ENCODE assay signal across 17 cellular contexts in the genomic region with DNA sequence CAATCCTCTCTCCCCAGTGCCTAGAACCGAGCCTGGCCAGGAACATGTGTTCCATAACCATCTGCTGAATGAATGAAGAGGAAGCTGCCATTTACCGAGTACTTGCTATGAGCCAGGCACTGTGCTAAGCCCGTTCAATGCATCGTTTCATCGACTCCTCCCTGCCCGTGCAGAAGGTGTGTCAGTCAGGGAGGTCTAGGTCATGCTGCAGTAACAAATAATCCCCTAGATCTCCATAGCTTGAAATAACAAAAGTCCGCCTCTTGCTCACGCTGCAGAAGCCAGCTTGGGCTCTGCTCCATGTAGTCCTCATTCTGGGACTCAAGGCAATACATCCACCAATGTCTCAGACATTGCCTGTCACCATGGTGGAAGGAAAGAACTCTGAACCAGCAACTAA.
DNase-seq lines count a peak whose midpoint lies in the region; ATAC-seq, FAIRE-seq and TF ChIP-seq lines count a peak whose summit lies in the region.
"Had no signal": no experiment of that assay in that cellular context is flagged by ENCODE, and none has a peak within 500 bp of the region (broad histone marks: within the 10 kb centered on the region; RNA-seq: fewer than 3 reads in every experiment).

No MANE protein-coding gene starts in this region.

- CTCF ChIA-PET in IMR-90 (lab: Yijun Ruan, JAX) = interaction anchor here (0.6 to 0.8 kb wide), 3 partner anchors 9 to 133 kb away, joined by 3 to 4 read pairs (median 3); no protein-coding TSS in a partner anchor

- no peak overlapping the region for H2BK5ac ChIP-seq in IMR-90 (ENCODE audit: low read depth, low read length, poor library complexity, severe bottlenecking)

- no peak overlapping the region for H3K56ac ChIP-seq in IMR-90 (ENCODE audit: extremely low read depth, insufficient read depth, low read length)

- no peaks in the 10 kb centered on the region for H3K36me3 ChIP-seq in IMR-90 (ENCODE audit: control insufficient read depth, insufficient read depth, low read length)
- H3K36me3 ChIP-seq in astrocyte (ENCODE audit: insufficient read depth, low read length) = no peaks in the 10 kb centered on the region
- H3K36me3 ChIP-seq in sigmoid colon = no peaks in the 10 kb centered on the region
- H3K36me3 ChIP-seq in HAP-1 (replicated peaks) = no peaks in the 10 kb centered on the region

- intact Hi-C loops in left ventricle myocardium superior (cut with micrococcal nuclease) (loop anchor here (10.0 kb wide), 1 partner anchor 68 kb away; no protein-coding TSS in a partner anchor), Right ventricle myocardium superior (cut with DNase I) (loop anchor here (10.0 kb wide), 1 partner anchor 378 kb away; no protein-coding TSS in a partner anchor), IMR-90 (cut with micrococcal nuclease) (loop anchor here (10.0 kb wide), 1 partner anchor 108 kb away; no protein-coding TSS in a partner anchor), sigmoid colon (cut with DNase I) (no loop called here)

- H3K9me3 Mint-ChIP-seq in astrocyte (ENCODE audit: unreplicated experiment) = peaks cover 24% of the 10 kb centered on the region

- peaks cover 12% of the 10 kb centered on the region for H3K36me3 Mint-ChIP-seq in astrocyte (ENCODE audit: low read depth, unreplicated experiment)
- H3K36me3 Mint-ChIP-seq: CD4-positive, CD25-positive, alpha-beta regulatory T cell had no signal

- peaks cover 7% of the 10 kb centered on the region; the same call in 1 of the 2 replicates for H3K27me3 ChIP-seq in IMR-90 (ENCODE audit: control insufficient read depth, insufficient read depth, low read length)
- peaks cover 3% of the 10 kb centered on the region for H3K27me3 ChIP-seq in astrocyte (ENCODE audit: insufficient read depth, low read length)
- no peaks in the 10 kb centered on the region for H3K27me3 ChIP-seq in sigmoid colon
- H3K27me3 ChIP-seq in HAP-1 (ENCODE audit: low read depth) = no peaks in the 10 kb centered on the region

- no peak for ATAC-seq in left ventricle myocardium superior
- ATAC-seq in Right ventricle myocardium superior (ENCODE audit: poor library complexity) = no peak
- no peak for ATAC-seq in IMR-90 (ENCODE audit: low read depth)

- 100% methylated on average over 1 of the region's 8 CpGs; no CpG with 5 or more reads in 1 of the 2 experiments for WGBS in IMR-90 (ENCODE audit: extremely low coverage in 2 of 2, insufficient read length in 1 of 2), 2 experiments
- WGBS in sigmoid colon, 2 donors = 89% methylated on average over 8 of the region's 8 CpGs

- H3K4me3 ChIP-seq in IMR-90 (ENCODE audit: insufficient read depth, low read depth, low read length) (no peak overlapping the region), astrocyte (ENCODE audit: insufficient read depth, low read depth, low read length) (no peak overlapping the region), sigmoid colon (no peak overlapping the region), HAP-1 (no peak overlapping the region)

- H4K91ac ChIP-seq in IMR-90 (ENCODE audit: insufficient read depth, low read depth, low read length) = no peak overlapping the region

- no peak for TF ChIP-seq EP300 in sigmoid colon (IDR thresholded peaks at IDR 0.05)

- H3K4ac ChIP-seq in IMR-90 (ENCODE audit: low read depth, low read length) = no peak overlapping the region; the same call in 1 of the 2 replicates

- no peak overlapping the region for H4K5ac ChIP-seq in IMR-90 (ENCODE audit: low read depth, low read length)

- H3K27ac Mint-ChIP-seq in astrocyte (ENCODE audit: unreplicated experiment) = peak overlapping the region; percentile 80
- H3K27ac Mint-ChIP-seq: CD4-positive, CD25-positive, alpha-beta regulatory T cell; HFFc6 had no signal

- H3K27ac ChIP-seq in IMR-90 (ENCODE audit: insufficient read depth, low read length) (no peak overlapping the region), astrocyte (ENCODE audit: low read depth, low read length) (no peak overlapping the region), sigmoid colon (peak overlapping the region in 3 of 4 donors; percentile 56 to 90 (median 58))

- BruUV-seq in IMR-90 (replicated peaks; lab: Mats Ljungman, UMichigan) = no TSS peak

- peaks cover 0 to 4% of the 10 kb centered on the region in 2 experiments; a peak in 1 of 4 replicates for H3K79me1 ChIP-seq in IMR-90 (ENCODE audit: low read depth in 1 of 2, low read length in 2 of 2)

- H4K8ac ChIP-seq in IMR-90 (ENCODE audit: low read depth in 2 of 2, low read length in 2 of 2) = no peak overlapping the region

- peak overlapping the region; percentile 20; the same call in 1 of the 2 replicates for H2BK20ac ChIP-seq in IMR-90 (ENCODE audit: low read depth, low read length)

- peak overlapping the region; percentile 27; the same call in 1 of the 2 replicates for H2AK5ac ChIP-seq in IMR-90 (ENCODE audit: low read depth, low read length)

- TF ChIP-seq POLR2A in IMR-90 (IDR thresholded peaks at IDR 0.05; ENCODE audit: low read depth, low read length) (no peak), sigmoid colon (IDR thresholded peaks at IDR 0.05) (no peak)

- DNase-seq in left ventricle myocardium superior (peak; percentile 10), Right ventricle myocardium superior (no peak), IMR-90 (no peak), astrocyte (ENCODE audit: low read depth) (no peak), sigmoid colon (no peak), HAP-1 (ENCODE audit: low spot score in 2 of 2) (no peak)
- no peak for DNase-seq in effector CD4-positive, alpha-beta T cell
- DNase-seq: Caco-2; CD4-positive, CD25-positive, alpha-beta regulatory T cell; DMS153; GOT3; HFFc6; MV-4-11; NCI-H1930; NCI-H2171; NCI-H446 had no signal

- POLR2A ChIA-PET in IMR-90 (lab: Charles Lee; ENCODE audit: unreplicated experiment) = no interaction called here

- in situ Hi-C loops in IMR-90 (cut with MboI; ENCODE audit: low sequenced_read_pairs) = no loop called here
- in situ Hi-C loops in HAP-1 (cut with MboI; ENCODE audit: low sequenced_read_pairs) = loop anchor here (10.0 kb wide), 1 partner anchor 428 kb away; no protein-coding TSS in a partner anchor

- H3K9ac ChIP-seq in IMR-90 (ENCODE audit: low read depth, low read length) = no peak overlapping the region
- H3K9ac ChIP-seq in astrocyte (ENCODE audit: low read length) = no peak overlapping the region

- H3K9me3 ChIP-seq in IMR-90 (ENCODE audit: control insufficient read depth, insufficient read depth, low read length) = peaks cover 3% of the 10 kb centered on the region
- H3K9me3 ChIP-seq in astrocyte (ENCODE audit: insufficient read depth, low read depth, low read length) = peaks cover 9% of the 10 kb centered on the region
- H3K9me3 ChIP-seq in sigmoid colon = peaks cover 0 to 5% (median 2%) of the 10 kb centered on the region in 4 donors
- H3K9me3 ChIP-seq in HAP-1 = peaks cover 11% of the 10 kb centered on the region

- dilution Hi-C loops in IMR-90 (cut with HindIII; ENCODE audit: low sequenced_read_pairs, unreplicated experiment) = no loop called here

- no peak overlapping the region for H2BK120ac ChIP-seq in IMR-90 (ENCODE audit: low read depth, low read length)

- peak overlapping the region; percentile 9; the same call in 1 of the 3 replicates for H2BK15ac ChIP-seq in IMR-90 (ENCODE audit: low read depth, low read length)

- H3K23ac ChIP-seq in IMR-90 (ENCODE audit: low read depth, low read length) = no peak overlapping the region

- FAIRE-seq in astrocyte (lab: Jason Lieb, UNC) = no peak
- FAIRE-seq: GM12892 had no signal

- H2AFZ ChIP-seq in IMR-90 (replicated peaks; ENCODE audit: low read length, poor library complexity) (no peak overlapping the region), astrocyte (ENCODE audit: low read depth, low read length) (no peak overlapping the region)

- H3K27me3 Mint-ChIP-seq in astrocyte (ENCODE audit: low read depth, unreplicated experiment) = peaks cover 3% of the 10 kb centered on the region

- no peak for TF ChIP-seq CTCF in IMR-90 (conservative IDR thresholded peaks at IDR 0.05; ENCODE audit: low read depth, low read length)
- TF ChIP-seq CTCF in astrocyte (IDR thresholded peaks at IDR 0.05; ENCODE audit: insufficient read depth, low read depth, low read length) = no peak
- no peak for TF ChIP-seq CTCF in sigmoid colon (IDR thresholded peaks at IDR 0.05)

- peaks cover 58% of the 10 kb centered on the region for H3K4me1 Mint-ChIP-seq in astrocyte (ENCODE audit: low read depth, unreplicated experiment)

- H4K20me1 ChIP-seq in IMR-90 (ENCODE audit: insufficient read depth, low read length) = peaks cover 9% of the 10 kb centered on the region; the same call in 1 of the 2 replicates
- no peaks in the 10 kb centered on the region for H4K20me1 ChIP-seq in astrocyte (ENCODE audit: insufficient read depth, low read length)

- H3K4me2 ChIP-seq in IMR-90 (ENCODE audit: low read depth, low read length) = no peak overlapping the region
- H3K4me2 ChIP-seq in astrocyte (ENCODE audit: low read length) = no peak overlapping the region

- no peak overlapping the region for H2AK9ac ChIP-seq in IMR-90 (replicated peaks; ENCODE audit: low read depth, low read length, poor library complexity)

- H3K79me2 ChIP-seq in astrocyte (ENCODE audit: insufficient read depth, low read length) = no peaks in the 10 kb centered on the region

- peaks cover 4% of the 10 kb centered on the region; the same call in 1 of the 2 replicates for H3K9me1 ChIP-seq in IMR-90 (ENCODE audit: insufficient read depth, low read length)

- no peak for TF ChIP-seq RAD21 in IMR-90 (IDR thresholded peaks at IDR 0.05; ENCODE audit: low read length)

- no peak overlapping the region; the same call in 1 of the 2 replicates for H3K14ac ChIP-seq in IMR-90 (replicated peaks; ENCODE audit: low read depth, low read length)

- H3K18ac ChIP-seq in IMR-90 (ENCODE audit: low read depth, low read length) = no peak overlapping the region

- no peak overlapping the region for H3K4me3 Mint-ChIP-seq in astrocyte (ENCODE audit: unreplicated experiment)
- H3K4me3 Mint-ChIP-seq: CD4-positive, CD25-positive, alpha-beta regulatory T cell; HFFc6 had no signal

- H3K4me1 ChIP-seq in IMR-90 (ENCODE audit: control insufficient read depth, insufficient read depth, low read length) (peaks cover 19% of the 10 kb centered on the region), astrocyte (ENCODE audit: insufficient read depth, low read length) (peaks cover 28% of the 10 kb centered on the region), sigmoid colon (peaks cover 0 to 65% (median 45%) of the 10 kb centered on the region in 4 donors), HAP-1 (no peaks in the 10 kb centered on the region; the same call in 1 of the 2 replicates)
- H3K4me1 ChIP-seq: Caco-2 had no signal

TF ChIP-seq in IMR-90, 13 proteins besides CTCF, POLR2A, EP300 and RAD21:
- no peak for TF ChIP-seq MAZ (IDR thresholded peaks at IDR 0.05; ENCODE audit: borderline replicate concordance, low read depth, low read length)
- no peak for TF ChIP-seq BHLHE40 (IDR thresholded peaks at IDR 0.05; ENCODE audit: low read depth, low read length)
- no peak for TF ChIP-seq MAFK (IDR thresholded peaks at IDR 0.05; ENCODE audit: low read depth, low read length)

Comparison
In these comparisons a context has a peak if more than half of its experiments do, and no peak if none do; other contexts are left out.
1. H3K27ac ChIP-seq: peak in sigmoid colon (3 of 4); none in IMR-90 (single experiment) and astrocyte (single experiment).